In the genomic region with DNA sequence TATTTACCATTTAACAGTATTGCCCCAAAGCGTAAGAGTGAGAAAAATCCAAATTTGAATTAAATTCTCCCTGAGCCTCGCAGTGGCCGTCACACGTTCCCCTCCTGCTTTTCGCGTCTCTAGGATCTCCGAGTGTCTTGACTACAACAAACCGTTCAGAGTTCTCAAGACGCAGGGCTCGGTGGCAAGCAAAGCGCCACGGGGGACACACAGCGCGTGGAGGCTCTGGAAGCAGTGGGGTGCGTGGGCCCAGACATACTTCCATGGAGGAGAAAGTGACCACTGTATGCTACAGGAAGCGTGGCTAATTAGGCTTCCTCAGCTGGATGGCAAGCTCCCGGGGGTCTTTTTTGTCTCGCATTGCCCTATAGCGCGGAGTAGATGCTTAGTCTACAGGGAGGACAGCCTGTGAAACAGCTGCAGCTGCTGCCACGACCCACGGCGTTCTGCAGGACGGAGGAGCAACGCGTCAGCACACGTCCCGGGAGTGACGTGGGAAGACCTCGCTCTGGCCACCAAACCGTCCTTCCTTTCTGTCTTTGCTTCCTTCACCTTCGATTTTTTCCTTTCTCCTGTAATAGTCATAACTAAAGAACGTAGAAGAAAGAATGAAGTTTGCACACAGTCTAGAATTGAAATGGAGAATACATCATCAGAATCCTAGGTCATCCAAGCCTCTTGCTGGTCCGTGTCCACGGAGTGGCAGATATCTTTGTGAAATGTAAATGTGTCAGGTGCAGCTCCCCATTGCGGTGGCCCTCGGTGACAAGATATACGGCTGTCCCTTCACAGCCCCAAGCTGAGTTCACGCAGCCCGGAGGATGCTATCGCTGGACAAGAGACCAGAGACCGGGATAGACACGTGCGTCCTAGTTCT, we compare ENCODE assay signal across 1 cellular context.
TF ChIP-seq lines count a peak whose summit lies in the region.

No MANE protein-coding gene starts in this region.

TF ChIP-seq in GM23338, 12 proteins besides CTCF, POLR2A, EP300 and RAD21 (continued from another document):
- TF ChIP-seq, protein P1, sequence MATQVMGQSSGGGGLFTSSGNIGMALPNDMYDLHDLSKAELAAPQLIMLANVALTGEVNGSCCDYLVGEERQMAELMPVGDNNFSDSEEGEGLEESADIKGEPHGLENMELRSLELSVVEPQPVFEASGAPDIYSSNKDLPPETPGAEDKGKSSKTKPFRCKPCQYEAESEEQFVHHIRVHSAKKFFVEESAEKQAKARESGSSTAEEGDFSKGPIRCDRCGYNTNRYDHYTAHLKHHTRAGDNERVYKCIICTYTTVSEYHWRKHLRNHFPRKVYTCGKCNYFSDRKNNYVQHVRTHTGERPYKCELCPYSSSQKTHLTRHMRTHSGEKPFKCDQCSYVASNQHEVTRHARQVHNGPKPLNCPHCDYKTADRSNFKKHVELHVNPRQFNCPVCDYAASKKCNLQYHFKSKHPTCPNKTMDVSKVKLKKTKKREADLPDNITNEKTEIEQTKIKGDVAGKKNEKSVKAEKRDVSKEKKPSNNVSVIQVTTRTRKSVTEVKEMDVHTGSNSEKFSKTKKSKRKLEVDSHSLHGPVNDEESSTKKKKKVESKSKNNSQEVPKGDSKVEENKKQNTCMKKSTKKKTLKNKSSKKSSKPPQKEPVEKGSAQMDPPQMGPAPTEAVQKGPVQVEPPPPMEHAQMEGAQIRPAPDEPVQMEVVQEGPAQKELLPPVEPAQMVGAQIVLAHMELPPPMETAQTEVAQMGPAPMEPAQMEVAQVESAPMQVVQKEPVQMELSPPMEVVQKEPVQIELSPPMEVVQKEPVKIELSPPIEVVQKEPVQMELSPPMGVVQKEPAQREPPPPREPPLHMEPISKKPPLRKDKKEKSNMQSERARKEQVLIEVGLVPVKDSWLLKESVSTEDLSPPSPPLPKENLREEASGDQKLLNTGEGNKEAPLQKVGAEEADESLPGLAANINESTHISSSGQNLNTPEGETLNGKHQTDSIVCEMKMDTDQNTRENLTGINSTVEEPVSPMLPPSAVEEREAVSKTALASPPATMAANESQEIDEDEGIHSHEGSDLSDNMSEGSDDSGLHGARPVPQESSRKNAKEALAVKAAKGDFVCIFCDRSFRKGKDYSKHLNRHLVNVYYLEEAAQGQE (IDR thresholded peaks at IDR 0.05; ENCODE audit: unreplicated experiment) = no peak
- no peak for TF ChIP-seq EZH2 (IDR thresholded peaks at IDR 0.05; ENCODE audit: low read depth, unreplicated experiment)
- TF ChIP-seq JUNB (IDR thresholded peaks at IDR 0.05; ENCODE audit: unreplicated experiment) = no peak
- TF ChIP-seq ZNF331 (CRISPR knock-in tag; IDR thresholded peaks at IDR 0.05; ENCODE audit: low read depth) = no peak
- TF ChIP-seq, protein P2, sequence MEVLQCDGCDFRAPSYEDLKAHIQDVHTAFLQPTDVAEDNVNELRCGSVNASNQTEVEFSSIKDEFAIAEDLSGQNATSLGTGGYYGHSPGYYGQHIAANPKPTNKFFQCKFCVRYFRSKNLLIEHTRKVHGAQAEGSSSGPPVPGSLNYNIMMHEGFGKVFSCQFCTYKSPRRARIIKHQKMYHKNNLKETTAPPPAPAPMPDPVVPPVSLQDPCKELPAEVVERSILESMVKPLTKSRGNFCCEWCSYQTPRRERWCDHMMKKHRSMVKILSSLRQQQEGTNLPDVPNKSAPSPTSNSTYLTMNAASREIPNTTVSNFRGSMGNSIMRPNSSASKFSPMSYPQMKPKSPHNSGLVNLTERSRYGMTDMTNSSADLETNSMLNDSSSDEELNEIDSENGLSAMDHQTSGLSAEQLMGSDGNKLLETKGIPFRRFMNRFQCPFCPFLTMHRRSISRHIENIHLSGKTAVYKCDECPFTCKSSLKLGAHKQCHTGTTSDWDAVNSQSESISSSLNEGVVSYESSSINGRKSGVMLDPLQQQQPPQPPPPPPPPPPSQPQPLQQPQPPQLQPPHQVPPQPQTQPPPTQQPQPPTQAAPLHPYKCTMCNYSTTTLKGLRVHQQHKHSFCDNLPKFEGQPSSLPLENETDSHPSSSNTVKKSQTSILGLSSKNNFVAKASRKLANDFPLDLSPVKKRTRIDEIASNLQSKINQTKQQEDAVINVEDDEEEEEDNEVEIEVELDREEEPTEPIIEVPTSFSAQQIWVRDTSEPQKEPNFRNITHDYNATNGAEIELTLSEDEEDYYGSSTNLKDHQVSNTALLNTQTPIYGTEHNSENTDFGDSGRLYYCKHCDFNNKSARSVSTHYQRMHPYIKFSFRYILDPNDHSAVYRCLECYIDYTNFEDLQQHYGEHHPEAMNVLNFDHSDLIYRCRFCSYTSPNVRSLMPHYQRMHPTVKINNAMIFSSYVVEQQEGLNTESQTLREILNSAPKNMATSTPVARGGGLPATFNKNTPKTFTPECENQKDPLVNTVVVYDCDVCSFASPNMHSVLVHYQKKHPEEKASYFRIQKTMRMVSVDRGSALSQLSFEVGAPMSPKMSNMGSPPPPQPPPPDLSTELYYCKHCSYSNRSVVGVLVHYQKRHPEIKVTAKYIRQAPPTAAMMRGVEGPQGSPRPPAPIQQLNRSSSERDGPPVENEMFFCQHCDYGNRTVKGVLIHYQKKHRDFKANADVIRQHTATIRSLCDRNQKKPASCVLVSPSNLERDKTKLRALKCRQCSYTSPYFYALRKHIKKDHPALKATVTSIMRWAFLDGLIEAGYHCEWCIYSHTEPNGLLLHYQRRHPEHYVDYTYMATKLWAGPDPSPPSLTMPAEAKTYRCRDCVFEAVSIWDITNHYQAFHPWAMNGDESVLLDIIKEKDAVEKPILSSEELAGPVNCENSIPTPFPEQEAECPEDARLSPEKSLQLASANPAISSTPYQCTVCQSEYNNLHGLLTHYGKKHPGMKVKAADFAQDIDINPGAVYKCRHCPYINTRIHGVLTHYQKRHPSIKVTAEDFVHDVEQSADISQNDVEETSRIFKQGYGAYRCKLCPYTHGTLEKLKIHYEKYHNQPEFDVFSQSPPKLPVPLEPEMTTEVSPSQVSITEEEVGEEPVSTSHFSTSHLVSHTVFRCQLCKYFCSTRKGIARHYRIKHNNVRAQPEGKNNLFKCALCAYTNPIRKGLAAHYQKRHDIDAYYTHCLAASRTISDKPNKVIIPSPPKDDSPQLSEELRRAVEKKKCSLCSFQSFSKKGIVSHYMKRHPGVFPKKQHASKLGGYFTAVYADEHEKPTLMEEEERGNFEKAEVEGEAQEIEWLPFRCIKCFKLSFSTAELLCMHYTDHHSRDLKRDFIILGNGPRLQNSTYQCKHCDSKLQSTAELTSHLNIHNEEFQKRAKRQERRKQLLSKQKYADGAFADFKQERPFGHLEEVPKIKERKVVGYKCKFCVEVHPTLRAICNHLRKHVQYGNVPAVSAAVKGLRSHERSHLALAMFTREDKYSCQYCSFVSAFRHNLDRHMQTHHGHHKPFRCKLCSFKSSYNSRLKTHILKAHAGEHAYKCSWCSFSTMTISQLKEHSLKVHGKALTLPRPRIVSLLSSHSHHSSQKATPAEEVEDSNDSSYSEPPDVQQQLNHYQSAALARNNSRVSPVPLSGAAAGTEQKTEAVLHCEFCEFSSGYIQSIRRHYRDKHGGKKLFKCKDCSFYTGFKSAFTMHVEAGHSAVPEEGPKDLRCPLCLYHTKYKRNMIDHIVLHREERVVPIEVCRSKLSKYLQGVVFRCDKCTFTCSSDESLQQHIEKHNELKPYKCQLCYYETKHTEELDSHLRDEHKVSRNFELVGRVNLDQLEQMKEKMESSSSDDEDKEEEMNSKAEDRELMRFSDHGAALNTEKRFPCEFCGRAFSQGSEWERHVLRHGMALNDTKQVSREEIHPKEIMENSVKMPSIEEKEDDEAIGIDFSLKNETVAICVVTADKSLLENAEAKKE (CRISPR knock-in tag; IDR thresholded peaks at IDR 0.05) = no peak
- TF ChIP-seq STAT1 (IDR thresholded peaks at IDR 0.05; ENCODE audit: unreplicated experiment) = no peak
- TF ChIP-seq, protein P3, sequence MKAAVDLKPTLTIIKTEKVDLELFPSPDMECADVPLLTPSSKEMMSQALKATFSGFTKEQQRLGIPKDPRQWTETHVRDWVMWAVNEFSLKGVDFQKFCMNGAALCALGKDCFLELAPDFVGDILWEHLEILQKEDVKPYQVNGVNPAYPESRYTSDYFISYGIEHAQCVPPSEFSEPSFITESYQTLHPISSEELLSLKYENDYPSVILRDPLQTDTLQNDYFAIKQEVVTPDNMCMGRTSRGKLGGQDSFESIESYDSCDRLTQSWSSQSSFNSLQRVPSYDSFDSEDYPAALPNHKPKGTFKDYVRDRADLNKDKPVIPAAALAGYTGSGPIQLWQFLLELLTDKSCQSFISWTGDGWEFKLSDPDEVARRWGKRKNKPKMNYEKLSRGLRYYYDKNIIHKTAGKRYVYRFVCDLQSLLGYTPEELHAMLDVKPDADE (IDR thresholded peaks at IDR 0.05) = no peak
